9 cellular contexts compared by ENCODE assay signal in the genomic region with DNA sequence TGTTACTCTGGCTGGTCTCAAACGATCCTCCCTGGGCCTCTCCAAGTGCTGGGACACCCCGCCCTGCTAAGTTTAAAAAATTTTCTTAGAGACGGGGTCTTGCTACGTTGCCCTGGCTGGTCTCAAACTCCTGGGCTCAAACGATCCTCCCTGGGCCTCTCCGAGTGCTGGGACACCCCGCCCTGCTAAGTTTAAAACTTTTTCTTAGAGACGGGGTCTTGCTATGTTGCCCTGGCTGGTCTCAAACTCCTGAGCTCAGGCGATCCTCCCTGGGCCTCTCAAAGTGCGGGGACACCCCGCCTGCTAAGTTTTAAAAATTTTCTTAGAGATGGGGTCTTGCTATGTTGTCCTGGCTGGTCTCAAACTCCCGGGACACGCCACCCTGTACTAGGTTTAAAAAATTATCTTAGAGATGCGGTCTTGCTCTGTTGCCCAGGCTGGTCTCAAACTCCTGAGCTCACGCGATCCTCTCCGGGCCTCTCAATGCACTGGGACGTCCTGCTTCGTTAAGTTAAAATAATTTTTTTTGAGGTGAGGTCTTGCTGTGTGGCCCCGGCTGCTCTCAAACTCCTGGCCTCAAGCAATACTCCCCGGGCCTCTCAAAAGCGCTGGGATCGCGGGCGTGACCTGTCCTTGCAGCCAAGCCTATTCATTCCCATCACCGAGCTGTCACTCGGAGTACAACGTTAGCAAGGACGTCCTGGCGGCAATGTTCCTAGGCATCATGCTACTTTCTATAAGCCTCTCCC. TPM values are rescaled to one million over a fixed set of nuclear protein-coding genes. Genes with fewer than 3 reads are reported as not detected.
DNase-seq lines count a peak whose midpoint lies in the region; ATAC-seq and TF ChIP-seq lines count a peak whose summit lies in the region.
"Had no signal": no experiment of that assay in that cellular context is flagged by ENCODE, and none has a peak within 500 bp of the region (broad histone marks: within the 10 kb centered on the region; RNA-seq: fewer than 3 reads in every experiment).

No MANE protein-coding gene starts in this region.

- H3K27me3 ChIP-seq in brain microvascular endothelial cell (replicated peaks) = no peaks in the 10 kb centered on the region
- H3K27me3 ChIP-seq in lower lobe of right lung (ENCODE audit: low read depth) = no peaks in the 10 kb centered on the region
- no peaks in the 10 kb centered on the region for H3K27me3 ChIP-seq in tibial artery

- H3K9me3 ChIP-seq in lower lobe of right lung (no peaks in the 10 kb centered on the region), tibial artery (no peaks in the 10 kb centered on the region)

- peaks cover 34% of the 10 kb centered on the region for H3K4me1 Mint-ChIP-seq in activated CD4-positive, alpha-beta T cell treated with anti-CD3 and anti-CD28 coated beads, Interleukin-2, amount 10 ng/mL, durations not matched to agents 24 days and 14 days

- H3K4me3 Mint-ChIP-seq in activated CD4-positive, alpha-beta T cell treated with anti-CD3 and anti-CD28 coated beads, Interleukin-2, amount 10 ng/mL, durations not matched to agents 24 days and 14 days = peak overlapping the region; percentile 97

- TF ChIP-seq CTCF in brain microvascular endothelial cell (IDR thresholded peaks at IDR 0.05; ENCODE audit: low read depth, low read length, missing control alignments) (no peak), lower lobe of right lung (IDR thresholded peaks at IDR 0.05) (no peak), tibial artery (IDR thresholded peaks at IDR 0.05) (no peak)

- peak overlapping the region; percentile 100 for H3K4me3 ChIP-seq in brain microvascular endothelial cell (ENCODE audit: low read depth, low read length)
- H3K4me3 ChIP-seq in lower lobe of right lung = peak overlapping the region; percentile 81
- H3K4me3 ChIP-seq in tibial artery = peak overlapping the region; percentile 89 to 92

- peaks cover 42% of the 10 kb centered on the region for H3K4me1 ChIP-seq in lower lobe of right lung
- H3K4me1 ChIP-seq in tibial artery = peaks cover 0 to 54% (median 43%) of the 10 kb centered on the region in 4 donors

- H3K36me3 ChIP-seq in brain microvascular endothelial cell (replicated peaks) (peaks cover 50% of the 10 kb centered on the region), lower lobe of right lung (peaks cover 53% of the 10 kb centered on the region), tibial artery (peaks cover 46 to 52% (median 50%) of the 10 kb centered on the region in 3 donors)

- no peak for DNase-seq in activated CD4-positive, alpha-beta T cell treated with anti-CD3 and anti-CD28 coated beads, Interleukin-2, amount 10 ng/mL, durations not matched to agents 24 days and 14 days
- DNase-seq in activated CD4-positive, alpha-beta T cell treated with anti-CD3 and anti-CD28 coated beads for 4 hours = no peak
- DNase-seq in brain microvascular endothelial cell = no peak
- peak; percentile 47 for DNase-seq in lower lobe of right lung
- peak; percentile 20 to 68 for DNase-seq in tibial artery
- no peak for DNase-seq in GM19238 (ENCODE audit: insufficient read length, low spot score)

- H3K27ac Mint-ChIP-seq in activated CD4-positive, alpha-beta T cell treated with anti-CD3 and anti-CD28 coated beads, Interleukin-2, amount 10 ng/mL, durations not matched to agents 24 days and 14 days = peak overlapping the region; percentile 98

- ATAC-seq in lower lobe of right lung = no peak
- no peak for ATAC-seq in HG03039 (IDR thresholded peaks at IDR 0.05; ENCODE audit: unreplicated experiment)
- no peak for ATAC-seq in HG02981 (IDR thresholded peaks at IDR 0.05; ENCODE audit: unreplicated experiment)

- in situ Hi-C loops in brain microvascular endothelial cell (cut with HindIII; ENCODE audit: low pct_ligation_motif_present, low sequenced_read_pairs) = no loop called here

- H3K9me3 Mint-ChIP-seq in activated CD4-positive, alpha-beta T cell treated with anti-CD3 and anti-CD28 coated beads, Interleukin-2, amount 10 ng/mL, durations not matched to agents 24 days and 14 days = peaks cover 5% of the 10 kb centered on the region

- peaks cover 69% of the 10 kb centered on the region for H3K36me3 Mint-ChIP-seq in activated CD4-positive, alpha-beta T cell treated with anti-CD3 and anti-CD28 coated beads, Interleukin-2, amount 10 ng/mL, durations not matched to agents 24 days and 14 days (ENCODE audit: low read depth)

- H3K27ac ChIP-seq in brain microvascular endothelial cell (no peak overlapping the region), lower lobe of right lung (peak overlapping the region; percentile 99), tibial artery (peak overlapping the region; percentile 97 to 98)

- no peaks in the 10 kb centered on the region for H3K27me3 Mint-ChIP-seq in activated CD4-positive, alpha-beta T cell treated with anti-CD3 and anti-CD28 coated beads, Interleukin-2, amount 10 ng/mL, durations not matched to agents 24 days and 14 days

- intact Hi-C loops in activated CD4-positive, alpha-beta T cell treated with anti-CD3 and anti-CD28 coated beads, Interleukin-2, amount 10 ng/mL, durations not matched to agents 24 days and 14 days (cut with micrococcal nuclease) = loop anchor here (5.0 to 10.0 kb wide), 2 partner anchors 144 to 1073 kb away; partner anchors contain the start of genes GTPBP6 and P2RY8
- intact Hi-C loops in lower lobe of right lung (cut with DNase I) (no loop called here), tibial artery (cut with DNase I; ENCODE audit: low total_unique reads) (loop anchor here (10.0 kb wide), 2 partner anchors 204 to 1076 kb away; partner anchors contain the start of genes AKAP17A and GTPBP6)

RNA-seq across cellular contexts. Expression of gene SLC25A6, which starts 1.1 kb away (rescaled TPM):
- 302 and 306 TPM in 2 replicates for total RNA-seq in activated CD4-positive, alpha-beta T cell treated with anti-CD3 and anti-CD28 coated beads, Interleukin-2, amount 10 ng/mL, durations not matched to agents 24 days and 14 days
- 335 TPM for total RNA-seq in lower lobe of right lung

RNA-seq across cellular contexts. Expression of gene IL3RA, which starts 54.2 kb away (rescaled TPM):
- 3.1 and 3.4 TPM in 2 replicates for total RNA-seq in activated CD4-positive, alpha-beta T cell treated with anti-CD3 and anti-CD28 coated beads, Interleukin-2, amount 10 ng/mL, durations not matched to agents 24 days and 14 days
- total RNA-seq in lower lobe of right lung = 59.9 TPM
- total RNA-seq: Daoy had no signal

Comparison
In these comparisons a context has a peak if more than half of its experiments do, and no peak if none do; other contexts are left out.
1. DNase-seq: peak in lower lobe of right lung (single experiment) and tibial artery (2 of 2); none in activated CD4-positive, alpha-beta T cell treated with anti-CD3 and anti-CD28 coated beads, Interleukin-2, amount 10 ng/mL, durations not matched to agents 24 days and 14 days (single experiment), activated CD4-positive, alpha-beta T cell treated with anti-CD3 and anti-CD28 coated beads for 4 hours (0 of 2), brain microvascular endothelial cell (single experiment) and GM19238 (single experiment).
2. RNA of gene IL3RA, which starts 54.2 kb away (total RNA-seq): 59.9 TPM in lower lobe of right lung (single experiment); 3.1 to 3.4 TPM in activated CD4-positive, alpha-beta T cell treated with anti-CD3 and anti-CD28 coated beads, Interleukin-2, amount 10 ng/mL, durations not matched to agents 24 days and 14 days; every median in the first group is over 10 times any median in the second.
3. Peak in every context shown above with its lines, with median percentiles within 50 percentile points of each other: H3K4me3 ChIP-seq.